ENCODE assay signal across 8 cellular contexts in genomic region chr6:158870418-158870957, GRCh38. TPM values are rescaled to one million over a fixed set of nuclear protein-coding genes. Genes with fewer than 3 reads are reported as not detected.
A peak's percentile ranks its signal among the peaks of the same experiment; 100 is the strongest.
DNase-seq lines count a peak whose midpoint lies in the region; ATAC-seq lines count a peak whose summit lies in the region.

No MANE protein-coding gene starts in this region.

- H3K36me3 ChIP-seq in mesenchymal stem cell (ENCODE audit: control insufficient read depth in 1 of 2, insufficient read depth in 2 of 2, low read depth in 1 of 2, low read length in 2 of 2), result no peaks in the 10 kb centered on the region

- no peaks in the 10 kb centered on the region for H3K9me3 Mint-ChIP-seq in activated T-helper 2 cell treated with anti-CD3 and anti-CD28 coated beads, Interferon-gamma antibody, Interleukin-2, Interleukin-4, amounts not matched to agents 10 μg/mL and 5 μg/mL and 100 μg/mL, durations not matched to agents 14 hours and 24 hours and 36 hours

- H2AFZ ChIP-seq in mesenchymal stem cell (ENCODE audit: low read depth, low read length), result no peak overlapping the region

- H3K27ac ChIP-seq in mesenchymal stem cell (ENCODE audit: low read length, poor library complexity, severe bottlenecking), result no peak overlapping the region

- H2BK5ac ChIP-seq in mesenchymal stem cell (ENCODE audit: low read depth, low read length, poor library complexity, severe bottlenecking), result no peak overlapping the region

- H3K4me2 ChIP-seq in mesenchymal stem cell (ENCODE audit: low read length, poor library complexity, severe bottlenecking), result no peak overlapping the region

- 97% methylated on average over 10 of the region's 11 CpGs for WGBS in mesenchymal stem cell

- H2BK15ac ChIP-seq in mesenchymal stem cell (ENCODE audit: low read depth, poor library complexity, severe bottlenecking), result no peak overlapping the region

- no peak overlapping the region for H3K18ac ChIP-seq in mesenchymal stem cell (ENCODE audit: low read depth in 1 of 2, low read length in 2 of 2)

- peak overlapping the region; percentile 98 for H3K27ac Mint-ChIP-seq in activated T-helper 2 cell treated with anti-CD3 and anti-CD28 coated beads, Interferon-gamma antibody, Interleukin-2, Interleukin-4, amounts not matched to agents 10 μg/mL and 5 μg/mL and 100 μg/mL, durations not matched to agents 14 hours and 24 hours and 36 hours

- no peaks in the 10 kb centered on the region for H3K9me3 ChIP-seq in mesenchymal stem cell (ENCODE audit: control insufficient read depth, low read length)

- no peak overlapping the region for H3K14ac ChIP-seq in mesenchymal stem cell (ENCODE audit: low read length in 2 of 2)

- no peak overlapping the region for H3K23ac ChIP-seq in mesenchymal stem cell (ENCODE audit: low read length in 2 of 2)

- H3K27me3 ChIP-seq in mesenchymal stem cell (ENCODE audit: control insufficient read depth in 1 of 2, insufficient read depth in 1 of 2, low read length in 2 of 2), result peaks cover 0 to 11% of the 10 kb centered on the region in 2 experiments

- H2BK120ac ChIP-seq in mesenchymal stem cell (ENCODE audit: low read depth, low read length), result no peak overlapping the region

- DNase-seq in ELR (ENCODE audit: low read depth) (peak; percentile 30), mesenchymal stem cell (no peak), left colon (no peak), left lobe of liver (ENCODE audit: low spot score) (no peak), GM19238 (ENCODE audit: insufficient read length, low spot score) (no peak), NCI-H2171 treated with DMSO at 0.1 percent for 48 hours (lab: John Stamatoyannopoulos, UW) (no peak)
- DNase-seq in activated T-helper 2 cell treated with anti-CD3 and anti-CD28 coated beads, Interferon-gamma antibody, Interleukin-2, Interleukin-4, amounts not matched to agents 10 μg/mL and 5 μg/mL and 100 μg/mL, durations not matched to agents 14 hours and 24 hours and 36 hours (ENCODE audit: low spot score), result no peak

- H3K4me3 Mint-ChIP-seq in activated T-helper 2 cell treated with anti-CD3 and anti-CD28 coated beads, Interferon-gamma antibody, Interleukin-2, Interleukin-4, amounts not matched to agents 10 μg/mL and 5 μg/mL and 100 μg/mL, durations not matched to agents 14 hours and 24 hours and 36 hours (ENCODE audit: low read depth), result peak overlapping the region; percentile 83

- no peaks in the 10 kb centered on the region for H3K79me1 ChIP-seq in mesenchymal stem cell (replicated peaks; ENCODE audit: low read length, poor library complexity, severe bottlenecking)

- no peak overlapping the region for H4K8ac ChIP-seq in mesenchymal stem cell (ENCODE audit: low read length)

- H3K4ac ChIP-seq in mesenchymal stem cell (ENCODE audit: low read depth in 1 of 2, low read length in 2 of 2), result no peak overlapping the region

- peaks cover 32% of the 10 kb centered on the region for H3K4me1 Mint-ChIP-seq in activated T-helper 2 cell treated with anti-CD3 and anti-CD28 coated beads, Interferon-gamma antibody, Interleukin-2, Interleukin-4, amounts not matched to agents 10 μg/mL and 5 μg/mL and 100 μg/mL, durations not matched to agents 14 hours and 24 hours and 36 hours (ENCODE audit: low read depth)

- intact Hi-C loops in activated T-helper 2 cell treated with anti-CD3 and anti-CD28 coated beads, Interferon-gamma antibody, Interleukin-2, Interleukin-4, amounts not matched to agents 10 μg/mL and 5 μg/mL and 100 μg/mL, durations not matched to agents 14 hours and 24 hours and 36 hours (cut with micrococcal nuclease), result loop anchor here (1.0 kb wide), 1 partner anchor 9 kb away; no protein-coding TSS in a partner anchor
- intact Hi-C loops in left colon (cut with DNase I, micrococcal nuclease), result no loop called here

- ATAC-seq in HG02623 (IDR thresholded peaks at IDR 0.05; ENCODE audit: unreplicated experiment) (peak; percentile 6), left colon (no peak), left lobe of liver (no peak)

- H3K4me3 ChIP-seq in mesenchymal stem cell (ENCODE audit: insufficient read depth in 1 of 2, low read depth in 1 of 2, low read length in 2 of 2), result peak overlapping the region in 1 of 2 experiments; percentile 77

- peaks cover 4% of the 10 kb centered on the region for H3K27me3 Mint-ChIP-seq in activated T-helper 2 cell treated with anti-CD3 and anti-CD28 coated beads, Interferon-gamma antibody, Interleukin-2, Interleukin-4, amounts not matched to agents 10 μg/mL and 5 μg/mL and 100 μg/mL, durations not matched to agents 14 hours and 24 hours and 36 hours (ENCODE audit: low read depth)

- peaks cover 8% of the 10 kb centered on the region for H3K4me1 ChIP-seq in mesenchymal stem cell (ENCODE audit: control insufficient read depth, insufficient read depth, low read depth, low read length)

- no peak overlapping the region for H2BK12ac ChIP-seq in mesenchymal stem cell (ENCODE audit: low read length in 2 of 2)

- no peaks in the 10 kb centered on the region for H3K36me3 Mint-ChIP-seq in activated T-helper 2 cell treated with anti-CD3 and anti-CD28 coated beads, Interferon-gamma antibody, Interleukin-2, Interleukin-4, amounts not matched to agents 10 μg/mL and 5 μg/mL and 100 μg/mL, durations not matched to agents 14 hours and 24 hours and 36 hours (ENCODE audit: low read depth)

- no peak overlapping the region for H4K91ac ChIP-seq in mesenchymal stem cell (ENCODE audit: low read length)

- no peak overlapping the region for H2AK5ac ChIP-seq in mesenchymal stem cell (ENCODE audit: low read length, severe bottlenecking)

- H3K9ac ChIP-seq in mesenchymal stem cell (ENCODE audit: low read length), result peak overlapping the region; percentile 76

RNA-seq across cellular contexts. Expression of gene EZR, which starts 51.3 kb away (rescaled TPM):
- 204 and 206 TPM in 2 replicates for total RNA-seq in activated T-helper 2 cell treated with anti-CD3 and anti-CD28 coated beads, Interferon-gamma antibody, Interleukin-2, Interleukin-4, amounts not matched to agents 10 μg/mL and 5 μg/mL and 100 μg/mL, durations not matched to agents 14 hours and 24 hours and 36 hours
- 45.8 TPM for polyA plus RNA-seq in mesenchymal stem cell (2013, experiment 1 of 2)
- polyA plus RNA-seq in mesenchymal stem cell (2013, experiment 2 of 2), result 44.2 TPM
- 100 to 1,000 TPM; 368 to 492 TPM for total RNA-seq in left colon
- total RNA-seq in left lobe of liver, result 57.0 TPM
